Comparison of ENCODE assay signal across 24 cellular contexts in genomic region chr2:188609321-188610049, GRCh38.
DNase-seq lines count a peak whose midpoint lies in the region; ATAC-seq and TF ChIP-seq lines count a peak whose summit lies in the region.
"Had no signal": no experiment of that assay in that cellular context is flagged by ENCODE, and none has a peak within 500 bp of the region (broad histone marks: within the 10 kb centered on the region; RNA-seq: fewer than 3 reads in every experiment).

No MANE protein-coding gene starts in this region.

- H3K9me3 ChIP-seq in GM23248 (ENCODE audit: low read depth) (no peaks in the 10 kb centered on the region), PC-3 (ENCODE audit: low read length) (no peaks in the 10 kb centered on the region), fibroblast of lung (ENCODE audit: control insufficient read depth, insufficient read depth, low read depth, low read length) (no peaks in the 10 kb centered on the region), HAP-1 (no peaks in the 10 kb centered on the region), Caco-2 (peaks cover 3% of the 10 kb centered on the region; the same call in 1 of the 2 replicates)
- H3K9me3 ChIP-seq: prostate gland had no signal

- H3K4me3 Mint-ChIP-seq in Caco-2 (ENCODE audit: unreplicated experiment) = no peak overlapping the region
- H3K4me3 Mint-ChIP-seq: activated CD4-positive, alpha-beta T cell treated with anti-CD3 and anti-CD28 coated beads for 36 hours; activated naive CD8-positive, alpha-beta T cell treated with anti-CD3 and anti-CD28 coated beads, Interleukin-2, amount 50 U/mL, for 24 hours; activated T-helper 17 cell treated with anti-CD3 and anti-CD28 coated beads, Interleukin-2, amount 50 U/mL, for 72 hours; B cell had no signal

- H3K36me3 Mint-ChIP-seq in Caco-2 (ENCODE audit: insufficient read depth, unreplicated experiment) = no peaks in the 10 kb centered on the region

- H2AFZ ChIP-seq in GM23248 (no peak overlapping the region), PC-3 (ENCODE audit: low read length) (no peak overlapping the region), fibroblast of lung (ENCODE audit: low read length) (no peak overlapping the region)

- whole genome bisulfite sequencing in GM23248 (ENCODE audit: low coverage in 1 of 2, low lambda C conversion rate in 2 of 2, missing lambda C conversion rate in 2 of 2), 2 experiments = 100% methylated on average over 1 of the region's 1 CpG

- peaks cover 10% of the 10 kb centered on the region for H3K9me3 Mint-ChIP-seq in Caco-2 (ENCODE audit: unreplicated experiment)
- H3K9me3 Mint-ChIP-seq: activated T-helper 17 cell treated with anti-CD3 and anti-CD28 coated beads, Interleukin-2, amount 50 U/mL, for 72 hours had no signal

- in situ Hi-C loops in GM23248 (cut with MboI) = no loop called here
- in situ Hi-C loops in HAP-1 (cut with MboI; ENCODE audit: low sequenced_read_pairs) = no loop called here

- no peaks in the 10 kb centered on the region for H3K27me3 ChIP-seq in GM23248 (replicated peaks; ENCODE audit: insufficient read depth)
- H3K27me3 ChIP-seq in PC-3 (ENCODE audit: low read length) = no peaks in the 10 kb centered on the region
- no peaks in the 10 kb centered on the region for H3K27me3 ChIP-seq in fibroblast of lung (ENCODE audit: control insufficient read depth, insufficient read depth, low read length)
- no peaks in the 10 kb centered on the region for H3K27me3 ChIP-seq in HAP-1 (ENCODE audit: low read depth)
- no peaks in the 10 kb centered on the region for H3K27me3 ChIP-seq in Caco-2 (replicated peaks; ENCODE audit: control insufficient read depth, insufficient read depth, low read length)
- H3K27me3 ChIP-seq: tibial nerve had no signal

- H3F3A ChIP-seq in GM23248 (ENCODE audit: insufficient read depth) (peaks cover 4% of the 10 kb centered on the region; the same call in 1 of the 2 replicates), PC-3 (ENCODE audit: low read length, unreplicated experiment) (no peaks in the 10 kb centered on the region)

- H3K36me3 ChIP-seq in GM23248 (ENCODE audit: low read depth) = no peaks in the 10 kb centered on the region
- H3K36me3 ChIP-seq in PC-3 (ENCODE audit: low read depth, low read length) = no peaks in the 10 kb centered on the region
- no peaks in the 10 kb centered on the region for H3K36me3 ChIP-seq in fibroblast of lung (ENCODE audit: control insufficient read depth, insufficient read depth, low read length)
- no peaks in the 10 kb centered on the region for H3K36me3 ChIP-seq in HAP-1 (replicated peaks)
- no peaks in the 10 kb centered on the region for H3K36me3 ChIP-seq in Caco-2 (ENCODE audit: control insufficient read depth, insufficient read depth, low read length)
- H3K36me3 ChIP-seq: prostate gland, tibial nerve had no signal

- no peaks in the 10 kb centered on the region for H3K27me3 Mint-ChIP-seq in Caco-2 (ENCODE audit: insufficient read depth, unreplicated experiment)
- H3K27me3 Mint-ChIP-seq: activated CD4-positive, alpha-beta T cell treated with anti-CD3 and anti-CD28 coated beads for 36 hours; activated naive CD8-positive, alpha-beta T cell treated with anti-CD3 and anti-CD28 coated beads, Interleukin-2, amount 50 U/mL, for 24 hours; activated T-helper 17 cell treated with anti-CD3 and anti-CD28 coated beads, Interleukin-2, amount 50 U/mL, for 72 hours; B cell had no signal

- no peak overlapping the region for H3K4me2 ChIP-seq in GM23248 (ENCODE audit: unreplicated experiment)
- no peak overlapping the region for H3K4me2 ChIP-seq in PC-3 (ENCODE audit: low read length)
- H3K4me2 ChIP-seq in fibroblast of lung (ENCODE audit: extremely low read depth, insufficient read depth, low read length) = no peak overlapping the region

- H3K27ac Mint-ChIP-seq in Caco-2 (ENCODE audit: unreplicated experiment) = no peak overlapping the region
- H3K27ac Mint-ChIP-seq: activated CD4-positive, alpha-beta T cell treated with anti-CD3 and anti-CD28 coated beads for 36 hours; activated naive CD8-positive, alpha-beta T cell treated with anti-CD3 and anti-CD28 coated beads, Interleukin-2, amount 50 U/mL, for 24 hours; activated T-helper 17 cell treated with anti-CD3 and anti-CD28 coated beads, Interleukin-2, amount 50 U/mL, for 72 hours; B cell had no signal

- no peaks in the 10 kb centered on the region for H3K79me2 ChIP-seq in GM23248 (ENCODE audit: insufficient read depth)
- H3K79me2 ChIP-seq in PC-3 (ENCODE audit: low read length) = no peaks in the 10 kb centered on the region
- H3K79me2 ChIP-seq in fibroblast of lung (ENCODE audit: control insufficient read depth, insufficient read depth, low read length) = no peaks in the 10 kb centered on the region

- BruUV-seq in PC-3 (replicated peaks; lab: Mats Ljungman, UMichigan) = no TSS peak
- no TSS peak for BruUV-seq in Caco-2 (replicated peaks; lab: Mats Ljungman, UMichigan)

- no peaks in the 10 kb centered on the region for H3K4me1 Mint-ChIP-seq in Caco-2 (ENCODE audit: low read depth, unreplicated experiment)
- H3K4me1 Mint-ChIP-seq: activated CD4-positive, alpha-beta T cell treated with anti-CD3 and anti-CD28 coated beads for 36 hours; activated naive CD8-positive, alpha-beta T cell treated with anti-CD3 and anti-CD28 coated beads, Interleukin-2, amount 50 U/mL, for 24 hours; activated T-helper 17 cell treated with anti-CD3 and anti-CD28 coated beads, Interleukin-2, amount 50 U/mL, for 72 hours; B cell had no signal

- intact Hi-C loops in PC-3 (cut with micrococcal nuclease) = loop anchor here (10.0 kb wide), 1 partner anchor 55 kb away; no protein-coding TSS in a partner anchor
- intact Hi-C loops in Caco-2 (cut with micrococcal nuclease; ENCODE audit: unreplicated experiment) = no loop called here

- no peak overlapping the region for H3K27ac ChIP-seq in GM23248
- H3K27ac ChIP-seq in PC-3 (ENCODE audit: low read length) = no peak overlapping the region
- no peak overlapping the region for H3K27ac ChIP-seq in fibroblast of lung (ENCODE audit: insufficient read depth, low read length)
- H3K27ac ChIP-seq: epithelial cell of prostate, prostate gland, tibial nerve had no signal

- TF ChIP-seq CTCF in PC-3 (conservative IDR thresholded peaks at IDR 0.05; ENCODE audit: low read depth, low read length) = no peak
- no peak for TF ChIP-seq CTCF in fibroblast of lung (conservative IDR thresholded peaks at IDR 0.05 in 1 of 2, IDR thresholded peaks at IDR 0.05 in 1 of 2; ENCODE audit: low read depth in 1 of 2, low read length in 2 of 2)
- no peak for TF ChIP-seq CTCF in Caco-2 (IDR thresholded peaks at IDR 0.05; ENCODE audit: insufficient read depth in 1 of 2, low read depth in 1 of 2, low read length in 1 of 2, severe bottlenecking in 1 of 2, unreplicated experiment in 1 of 2)

- CTCF ChIA-PET in PC-3 (lab: Charles Lee) (interaction anchor here (0.6 kb wide), 1 partner anchor 1773 kb away, joined by 3 read pairs; no protein-coding TSS in a partner anchor), Caco-2 (lab: Charles Lee) (no interaction called here)

- peak; percentile 7 for DNase-seq in GM23248
- peak; percentile 26 for DNase-seq in PC-3
- peak; percentile 29 to 81 for DNase-seq in fibroblast of lung (ENCODE audit: low read depth in 2 of 2)
- DNase-seq in renal cortical epithelial cell (ENCODE audit: low read depth) = peak; percentile 91
- DNase-seq in HAP-1 (ENCODE audit: low spot score in 2 of 2) = no peak
- DNase-seq in left lobe of liver (ENCODE audit: low spot score) = no peak
- DNase-seq in Caco-2 = no peak
- DNase-seq: activated CD4-positive, alpha-beta T cell treated with anti-CD3 and anti-CD28 coated beads for 36 hours; activated naive CD8-positive, alpha-beta T cell treated with anti-CD3 and anti-CD28 coated beads, Interleukin-2, amount 50 U/mL, for 24 hours; central memory CD4-positive, alpha-beta T cell; DND-41; glutamatergic neuron; left ventricle myocardium superior; NCI-H2171 treated with DMSO at 0.1 percent for 48 hours; SHP77; small intestine; stimulated activated CD4-positive, alpha-beta T cell treated with anti-CD3 and anti-CD28 coated beads, Interleukin-2, amount 100 ng/mL, for 48 hours; stimulated activated naive CD8-positive, alpha-beta T cell treated with anti-CD3 and anti-CD28 coated beads, Interleukin-15, Interleukin-2, amounts not matched to agents 100 U/mL and 50 U/mL, for 24 hours; T-helper 1 cell had no signal

- H3K9ac ChIP-seq in GM23248 = no peak overlapping the region
- no peak overlapping the region for H3K9ac ChIP-seq in PC-3 (ENCODE audit: low read length)
- no peak overlapping the region for H3K9ac ChIP-seq in fibroblast of lung (ENCODE audit: insufficient read depth, low read length)

- peaks cover 10% of the 10 kb centered on the region for H3K4me1 ChIP-seq in GM23248 (ENCODE audit: insufficient read depth)
- no peaks in the 10 kb centered on the region; the same call in 1 of the 2 replicates for H3K4me1 ChIP-seq in PC-3 (ENCODE audit: insufficient read depth, low read length)
- peaks cover 10% of the 10 kb centered on the region for H3K4me1 ChIP-seq in fibroblast of lung (ENCODE audit: control insufficient read depth, extremely low read depth, insufficient read depth, low read length)
- no peaks in the 10 kb centered on the region for H3K4me1 ChIP-seq in HAP-1
- no peaks in the 10 kb centered on the region for H3K4me1 ChIP-seq in Caco-2
- H3K4me1 ChIP-seq: prostate gland had no signal

- no peaks in the 10 kb centered on the region for H3K9me2 ChIP-seq in GM23248 (ENCODE audit: insufficient read depth)
- no peaks in the 10 kb centered on the region for H3K9me2 ChIP-seq in PC-3 (replicated peaks; ENCODE audit: low read length)

- ATAC-seq in PC-3 (no peak), left lobe of liver (no peak)
- ATAC-seq: activated CD4-positive, alpha-beta T cell treated with anti-CD3 and anti-CD28 coated beads for 36 hours; activated naive CD8-positive, alpha-beta T cell treated with anti-CD3 and anti-CD28 coated beads, Interleukin-2, amount 50 U/mL, for 24 hours; activated T-helper 17 cell treated with anti-CD3 and anti-CD28 coated beads, Interleukin-2, amount 50 U/mL, for 72 hours; left ventricle myocardium superior; stimulated activated naive CD8-positive, alpha-beta T cell treated with anti-CD3 and anti-CD28 coated beads, Interleukin-15, Interleukin-2, amounts not matched to agents 100 U/mL and 50 U/mL, for 24 hours had no signal

- POLR2A ChIA-PET in PC-3 (lab: Charles Lee; ENCODE audit: unreplicated experiment) (no interaction called here), Caco-2 (lab: Charles Lee) (no interaction called here)

- H3K4me3 ChIP-seq in GM23248 (no peak overlapping the region), PC-3 (ENCODE audit: low read length) (no peak overlapping the region), fibroblast of lung (replicated peaks in 1 of 4; ENCODE audit: control extremely low read depth in 1 of 4, insufficient read depth in 1 of 4, low read depth in 3 of 4, low read length in 4 of 4) (no peak overlapping the region), HAP-1 (no peak overlapping the region), Caco-2 (ENCODE audit: low read depth, low read length) (no peak overlapping the region)
- H3K4me3 ChIP-seq: prostate gland, tibial nerve had no signal

- H4K20me1 ChIP-seq in GM23248 (ENCODE audit: insufficient read depth) = no peaks in the 10 kb centered on the region
- H4K20me1 ChIP-seq in PC-3 (ENCODE audit: low read length) = no peaks in the 10 kb centered on the region
- no peaks in the 10 kb centered on the region for H4K20me1 ChIP-seq in fibroblast of lung (ENCODE audit: control insufficient read depth, extremely low read depth, insufficient read depth, low read length)

Comparison
In these comparisons a context has a peak if more than half of its experiments do, and no peak if none do; other contexts are left out.
1. DNase-seq: peak in GM23248 (single experiment), PC-3 (single experiment), fibroblast of lung (2 of 2) and renal cortical epithelial cell (single experiment); none in HAP-1 (0 of 2), left lobe of liver (single experiment) and Caco-2 (0 of 2).